8 cellular contexts compared by ENCODE assay signal in the genomic region with DNA sequence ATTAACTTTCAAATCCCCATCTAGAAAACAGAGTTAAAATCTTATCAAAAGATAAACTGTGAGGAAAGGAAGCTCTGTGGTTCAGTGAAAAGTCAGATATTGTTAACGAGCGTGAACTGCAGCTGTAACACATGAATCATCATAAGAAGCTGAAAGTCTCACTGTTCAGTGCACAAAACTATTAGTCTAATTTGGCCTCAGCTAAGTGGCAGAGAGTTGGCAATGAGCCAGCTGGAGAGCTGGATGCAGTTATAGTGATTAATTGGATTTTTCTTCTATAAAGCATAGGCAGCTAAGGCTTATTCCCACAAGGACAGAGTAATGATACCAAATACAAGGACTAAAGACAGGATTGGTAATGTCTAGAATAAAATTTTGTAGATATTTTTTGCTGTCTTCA.
DNase-seq lines count a peak whose midpoint lies in the region; ATAC-seq and TF ChIP-seq lines count a peak whose summit lies in the region.

No MANE protein-coding gene starts in this region.

- TF ChIP-seq POLR2A in adrenal gland (IDR thresholded peaks at IDR 0.05) = no peak

- ATAC-seq in HG02981 (IDR thresholded peaks at IDR 0.05; ENCODE audit: unreplicated experiment) = no peak

- H3K36me3 ChIP-seq in adrenal gland (replicated peaks in 1 of 2) = no peaks in the 10 kb centered on the region

- intact Hi-C loops in adrenal gland (cut with DNase I) = no loop called here

- WGBS in adrenal gland, 4 donors = 3 to 14% (median 4%) methylated on average over 2 of the region's 2 CpGs

- no peak overlapping the region for H3K4me3 ChIP-seq in adrenal gland

- no peaks in the 10 kb centered on the region for H3K27me3 ChIP-seq in adrenal gland

- no peak overlapping the region for H3K27ac ChIP-seq in adrenal gland

- TF ChIP-seq CTCF in adrenal gland (IDR thresholded peaks at IDR 0.05) = no peak

- DNase-seq in DMS53 (lab: John Stamatoyannopoulos, UW) (peak; percentile 51), NCI-H2081 (lab: John Stamatoyannopoulos, UW) (peak; percentile 89 to 96), adrenal gland (peak; percentile 43 to 90 (median 64)), left kidney (ENCODE audit: low read depth, low spot score) (peak; percentile 88), CD1c-positive myeloid dendritic cell (ENCODE audit: extremely low spot score) (no peak)
- no peak for DNase-seq in effector CD4-positive, alpha-beta T cell
- DNase-seq in activated naive CD4-positive, alpha-beta T cell (lab: John Stamatoyannopoulos, UW) = no peak

- H3K4me1 ChIP-seq in adrenal gland (replicated peaks in 1 of 2) = peaks cover 0 to 9% of the 10 kb centered on the region in 2 donors

- no peaks in the 10 kb centered on the region for H3K9me3 ChIP-seq in adrenal gland (replicated peaks in 1 of 3)

Comparison
In these comparisons a context has a peak if more than half of its experiments do, and no peak if none do; other contexts are left out.
1. DNase-seq: peak in DMS53 (single experiment), NCI-H2081 (2 of 2), adrenal gland (7 of 7) and left kidney (single experiment); none in effector CD4-positive, alpha-beta T cell (single experiment), activated naive CD4-positive, alpha-beta T cell (0 of 4) and CD1c-positive myeloid dendritic cell (single experiment).